28 cellular contexts compared by ENCODE assay signal in the genomic region with DNA sequence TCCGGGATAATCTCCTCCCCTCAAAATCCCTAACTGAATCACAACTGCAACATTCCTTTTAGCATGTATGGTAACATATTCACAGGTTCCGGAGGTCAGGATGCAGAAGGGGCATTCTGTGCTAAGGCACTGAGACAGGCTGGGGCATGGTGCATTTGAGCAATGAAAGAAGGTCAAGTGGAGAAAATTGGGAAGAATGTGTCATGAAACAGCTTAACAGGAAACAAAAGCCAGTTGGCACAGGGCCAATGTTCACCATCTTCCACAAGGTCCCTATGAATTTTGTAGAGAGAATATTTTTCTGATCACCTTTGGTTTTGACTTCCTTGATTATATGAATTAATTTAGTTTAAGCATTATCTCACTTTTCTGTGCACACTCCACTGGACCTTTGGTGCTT.
DNase-seq lines count a peak whose midpoint lies in the region; ATAC-seq lines count a peak whose summit lies in the region.
"Had no signal": no experiment of that assay in that cellular context is flagged by ENCODE, and none has a peak within 500 bp of the region (broad histone marks: within the 10 kb centered on the region; RNA-seq: fewer than 3 reads in every experiment).

No MANE protein-coding gene starts in this region.

- in situ Hi-C loops in GM23248 (cut with MboI) = no loop called here

- no peak overlapping the region for H3K27ac ChIP-seq in GM23248
- H3K27ac ChIP-seq: heart left ventricle, transverse colon, VCaP had no signal

- no peaks in the 10 kb centered on the region for H3K9me2 ChIP-seq in GM23248 (ENCODE audit: insufficient read depth)
- H3K9me2 ChIP-seq: SK-N-SH had no signal

- no peak for ATAC-seq in T-cell (replicated peaks in 1 of 4)
- ATAC-seq: activated CD8-positive, alpha-beta memory T cell treated with anti-CD3 and anti-CD28 coated beads, Interleukin-2, amount 10 ng/mL, durations not matched to agents 7 days and 5 days; activated T-cell treated with anti-CD3 and anti-CD28 coated beads, Interleukin-2, amount 50 U/mL, for 72 hours; heart left ventricle; left cardiac atrium had no signal

- no peak overlapping the region for H3K9ac ChIP-seq in GM23248
- H3K9ac ChIP-seq: SK-N-SH had no signal

- 47 to 48% methylated on average over 2 of the region's 2 CpGs for WGBS in GM23248 (ENCODE audit: low coverage in 1 of 2, low lambda C conversion rate in 2 of 2, missing lambda C conversion rate in 2 of 2), 2 experiments

- no peak overlapping the region for H3K4me3 Mint-ChIP-seq in T-cell
- H3K4me3 Mint-ChIP-seq: activated CD4-positive, alpha-beta T cell treated with anti-CD3 and anti-CD28 coated beads, Interleukin-2, amount 10 ng/mL, durations not matched to agents 7 days and 5 days; activated CD8-positive, alpha-beta memory T cell treated with anti-CD3 and anti-CD28 coated beads, Interleukin-2, amount 10 ng/mL, durations not matched to agents 7 days and 5 days; activated naive CD4-positive, alpha-beta T cell treated with anti-CD3 and anti-CD28 coated beads, Interleukin-2, amount 10 ng/mL, durations not matched to agents 7 days and 5 days; activated T-cell treated with anti-CD3 and anti-CD28 coated beads, Interleukin-2, amount 50 U/mL, for 72 hours; dendritic cell treated with granulocyte-macrophage colony-stimulating factor and Interleukin-4, amounts not matched to agents 40 ng/mL and 50 ng/mL, for 4 days; IgD-negative memory B cell had no signal

- H3K4me2 ChIP-seq in GM23248 (ENCODE audit: unreplicated experiment) = no peak overlapping the region

- CTCF ChIA-PET in T-cell (lab: Charles Lee) = no interaction called here

- H3K9me3 Mint-ChIP-seq in T-cell = peaks cover 0 to 7% (median 7%) of the 10 kb centered on the region in 3 donors

- no peak overlapping the region for H3K4me3 ChIP-seq in GM23248
- H3K4me3 ChIP-seq: HAP-1, heart left ventricle, transverse colon had no signal

- no peak overlapping the region for H2AFZ ChIP-seq in GM23248

- H4K20me1 ChIP-seq in GM23248 (ENCODE audit: insufficient read depth) = no peaks in the 10 kb centered on the region

- POLR2A ChIA-PET in T-cell (lab: Charles Lee) = no interaction called here

- peak overlapping the region in 1 of 2 donors; percentile 36 for H3K27ac Mint-ChIP-seq in T-cell
- H3K27ac Mint-ChIP-seq: activated CD4-positive, alpha-beta T cell treated with anti-CD3 and anti-CD28 coated beads, Interleukin-2, amount 10 ng/mL, durations not matched to agents 7 days and 5 days; activated CD8-positive, alpha-beta memory T cell treated with anti-CD3 and anti-CD28 coated beads, Interleukin-2, amount 10 ng/mL, durations not matched to agents 7 days and 5 days; activated naive CD4-positive, alpha-beta T cell treated with anti-CD3 and anti-CD28 coated beads, Interleukin-2, amount 10 ng/mL, durations not matched to agents 7 days and 5 days; activated T-cell treated with anti-CD3 and anti-CD28 coated beads, Interleukin-2, amount 50 U/mL, for 72 hours; dendritic cell treated with granulocyte-macrophage colony-stimulating factor and Interleukin-4, amounts not matched to agents 40 ng/mL and 50 ng/mL, for 4 days; IgD-negative memory B cell had no signal

- H3K27me3 Mint-ChIP-seq in T-cell = peaks cover 0 to 3% of the 10 kb centered on the region in 2 donors
- H3K27me3 Mint-ChIP-seq: activated CD8-positive, alpha-beta memory T cell treated with anti-CD3 and anti-CD28 coated beads, Interleukin-2, amount 10 ng/mL, durations not matched to agents 7 days and 5 days; activated naive CD4-positive, alpha-beta T cell treated with anti-CD3 and anti-CD28 coated beads, Interleukin-2, amount 10 ng/mL, durations not matched to agents 7 days and 5 days; dendritic cell treated with granulocyte-macrophage colony-stimulating factor and Interleukin-4, amounts not matched to agents 40 ng/mL and 50 ng/mL, for 4 days; IgD-negative memory B cell had no signal

- peaks cover 16 to 19% (median 19%) of the 10 kb centered on the region in 3 donors for H3K4me1 Mint-ChIP-seq in T-cell

- H3K79me2 ChIP-seq in GM23248 (ENCODE audit: insufficient read depth) = no peaks in the 10 kb centered on the region

- H3K27me3 ChIP-seq in GM23248 (replicated peaks; ENCODE audit: insufficient read depth) = no peaks in the 10 kb centered on the region
- H3K27me3 ChIP-seq: heart left ventricle, transverse colon had no signal

- no peaks in the 10 kb centered on the region for H3K36me3 ChIP-seq in GM23248 (ENCODE audit: low read depth)
- H3K36me3 ChIP-seq: HAP-1, heart left ventricle, transverse colon had no signal

- H3F3A ChIP-seq in GM23248 (ENCODE audit: insufficient read depth) = no peaks in the 10 kb centered on the region

- H3K9me3 ChIP-seq in GM23248 (ENCODE audit: low read depth) = no peaks in the 10 kb centered on the region
- H3K9me3 ChIP-seq: HAP-1, heart left ventricle, SK-N-SH, transverse colon had no signal

- H3K36me3 Mint-ChIP-seq in T-cell = no peaks in the 10 kb centered on the region
- H3K36me3 Mint-ChIP-seq: activated CD8-positive, alpha-beta memory T cell treated with anti-CD3 and anti-CD28 coated beads, Interleukin-2, amount 10 ng/mL, durations not matched to agents 7 days and 5 days; IgD-negative memory B cell had no signal

- DNase-seq in NCI-H2029 (lab: John Stamatoyannopoulos, UW) (peak; percentile 6), NCI-H2029 treated with DMSO at 0.1 percent for 48 hours (lab: John Stamatoyannopoulos, UW) (no peak), GM23248 (peak; percentile 6), astrocyte of the hippocampus (ENCODE audit: low read depth, low spot score) (peak; percentile 6), foreskin melanocyte (peak; percentile 17), T-cell (no peak), NCI-H446 treated with DMSO at 0.1 percent for 48 hours (lab: John Stamatoyannopoulos, UW) (no peak), NCI-H510A treated with DMSO at 0.1 percent for 48 hours (lab: John Stamatoyannopoulos, UW) (no peak)
- DNase-seq: 8988T; activated CD4-positive, alpha-beta T cell treated with anti-CD3 and anti-CD28 coated beads, Interleukin-2, amount 10 ng/mL, durations not matched to agents 7 days and 5 days; activated CD8-positive, alpha-beta memory T cell treated with anti-CD3 and anti-CD28 coated beads, Interleukin-2, amount 10 ng/mL, durations not matched to agents 7 days and 5 days; activated naive CD4-positive, alpha-beta T cell treated with anti-CD3 and anti-CD28 coated beads, Interleukin-2, amount 10 ng/mL, durations not matched to agents 7 days and 5 days; activated T-cell treated with anti-CD3 and anti-CD28 coated beads, Interleukin-2, amount 50 U/mL, for 72 hours; caudate nucleus; DMS53; left cardiac atrium; MM.1S; NCI-H1436 treated with DMSO at 0.1 percent for 48 hours; NCI-H2171 treated with DMSO at 0.1 percent for 48 hours; nucleus accumbens; SK-N-SH; T-helper 2 cell; transverse colon had no signal

- no peaks in the 10 kb centered on the region for H3K4me1 ChIP-seq in GM23248 (ENCODE audit: insufficient read depth)
- H3K4me1 ChIP-seq: HAP-1, transverse colon had no signal

Comparison
In these comparisons a context has a peak if more than half of its experiments do, and no peak if none do; other contexts are left out.
1. DNase-seq: peak in NCI-H2029 (single experiment), GM23248 (single experiment), astrocyte of the hippocampus (single experiment) and foreskin melanocyte (single experiment); none in NCI-H2029 treated with DMSO at 0.1 percent for 48 hours (single experiment), T-cell (0 of 34), NCI-H446 treated with DMSO at 0.1 percent for 48 hours (single experiment) and NCI-H510A treated with DMSO at 0.1 percent for 48 hours (single experiment).